Comparison of ENCODE assay signal across 1 cellular context in the genomic region with DNA sequence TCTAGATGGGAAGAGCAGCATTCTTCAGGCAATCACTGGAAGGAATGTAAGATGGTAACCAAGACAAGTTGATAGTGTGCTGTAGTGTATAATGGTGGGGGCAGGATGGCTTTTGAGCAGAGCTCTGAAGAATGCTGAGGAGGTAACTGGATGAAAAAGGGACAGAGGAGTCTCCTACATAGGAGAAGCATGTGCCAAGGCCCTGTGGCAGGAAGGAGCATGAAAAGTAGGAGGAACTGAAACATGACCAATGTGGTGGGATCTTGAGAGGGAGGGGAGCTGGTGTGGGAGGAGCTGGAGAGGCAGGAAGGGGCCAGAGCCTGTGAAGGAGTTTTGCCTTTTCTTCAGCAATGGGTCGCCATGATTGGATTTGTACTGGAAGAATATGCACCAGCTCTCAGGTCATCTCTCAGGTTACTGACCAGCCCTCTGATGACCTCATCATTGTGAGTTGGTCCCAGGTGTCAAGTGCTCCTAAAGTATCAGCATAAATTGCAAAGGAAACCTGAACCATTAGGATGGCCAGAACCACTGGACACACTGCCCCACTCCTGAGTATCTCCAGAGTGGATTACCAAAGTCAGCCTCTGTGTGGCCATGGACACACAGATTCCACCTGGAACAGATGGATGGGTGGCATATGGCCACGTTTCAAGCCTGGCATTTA.
TF ChIP-seq lines count a peak whose summit lies in the region.

No MANE protein-coding gene starts in this region.

TF ChIP-seq in HepG2, 621 proteins besides CTCF, POLR2A, EP300 and RAD21:
- TF ChIP-seq ZMYM3 (CRISPR knock-in tag; IDR thresholded peaks at IDR 0.05) (0 out of 2 replicates have a peak, but pooled peaks have one; percentile 21), ATF7 (IDR thresholded peaks at IDR 0.05) (peak; percentile 83), ATF7 (CRISPR knock-in tag; IDR thresholded peaks at IDR 0.05) (no peak), CREB1 (IDR thresholded peaks at IDR 0.05) (peak; percentile 25; the same call in 1 of the 2 replicates), CREB1 (CRISPR knock-in tag; IDR thresholded peaks at IDR 0.05) (no peak), MTF1 (CRISPR knock-in tag; IDR thresholded peaks at IDR 0.05) (no peak)
